8 cellular contexts compared by ENCODE assay signal in genomic region chr6:88964509-88964908, GRCh38. TPM values are rescaled to one million over a fixed set of nuclear protein-coding genes. Genes with fewer than 3 reads are reported as not detected.
DNase-seq lines count a peak whose midpoint lies in the region; ATAC-seq, FAIRE-seq and TF ChIP-seq lines count a peak whose summit lies in the region.

No MANE protein-coding gene starts in this region.

- DNase-seq in IMR-90 (no peak), K562 (ENCODE audit: extremely low read depth in 1 of 4, low spot score in 3 of 4) (peak in 2 of 4 experiments; percentile 32 to 58), small intestine (no peak), GM12892 (ENCODE audit: insufficient read length) (no peak)

- no peak overlapping the region for H4K91ac ChIP-seq in IMR-90 (ENCODE audit: insufficient read depth, low read depth, low read length)

- H4K8ac ChIP-seq in IMR-90 (ENCODE audit: low read depth in 2 of 2, low read length in 2 of 2) = peak overlapping the region; percentile 71 to 73; a peak in 3 of 4 replicates

- no peak overlapping the region for H2AK5ac ChIP-seq in IMR-90 (ENCODE audit: low read depth, low read length)

- peak overlapping the region; percentile 100 for H2AFZ ChIP-seq in ACC112 (ENCODE audit: low read length, unreplicated experiment)
- H2AFZ ChIP-seq in IMR-90 (replicated peaks; ENCODE audit: low read length, poor library complexity) = peak overlapping the region; percentile 44
- H2AFZ ChIP-seq in K562 (ENCODE audit: low read depth, low read length) = peak overlapping the region; percentile 95

- H3K9me1 ChIP-seq in IMR-90 (ENCODE audit: insufficient read depth, low read length) (no peaks in the 10 kb centered on the region), K562 (ENCODE audit: control insufficient read depth, insufficient read depth, low read length) (no peaks in the 10 kb centered on the region)

- H3K18ac ChIP-seq in IMR-90 (ENCODE audit: low read depth, low read length) = no peak overlapping the region

- no peak overlapping the region for H2BK5ac ChIP-seq in IMR-90 (ENCODE audit: low read depth, low read length, poor library complexity, severe bottlenecking)

- H3K9me3 ChIP-seq in IMR-90 (ENCODE audit: control insufficient read depth, insufficient read depth, low read length) (no peaks in the 10 kb centered on the region; the same call in 1 of the 2 replicates), K562 (replicated peaks; ENCODE audit: control insufficient read depth, insufficient read depth, low read depth, low read length) (peaks cover 4% of the 10 kb centered on the region), mucosa of stomach (ENCODE audit: control insufficient read depth, low read length) (no peaks in the 10 kb centered on the region), small intestine (ENCODE audit: control insufficient read depth, low read depth) (no peaks in the 10 kb centered on the region)

- POLR2A ChIA-PET in IMR-90 (lab: Charles Lee; ENCODE audit: unreplicated experiment) (no interaction called here), K562 (lab: Yijun Ruan, JAX) (interaction anchor here (1.5 kb wide), 1 partner anchor 10 kb away, joined by 5 read pairs; no protein-coding TSS in a partner anchor)

- TF ChIP-seq POLR2A in IMR-90 (IDR thresholded peaks at IDR 0.05; ENCODE audit: low read depth, low read length) (no peak), K562 (conservative IDR thresholded peaks at IDR 0.05) (no peak), GM12892 (IDR thresholded peaks at IDR 0.05; ENCODE audit: low read depth, low read length) (no peak)

- no peak overlapping the region for H3K14ac ChIP-seq in IMR-90 (replicated peaks; ENCODE audit: low read depth, low read length)

- ATAC-seq in IMR-90 (ENCODE audit: low read depth) = no peak
- ATAC-seq in K562 = peak; percentile 63
- ATAC-seq in GM21825 (IDR thresholded peaks at IDR 0.05; ENCODE audit: unreplicated experiment) = no peak
- ATAC-seq in GM18907 (IDR thresholded peaks at IDR 0.05; ENCODE audit: unreplicated experiment) = no peak

- H3K4me2 ChIP-seq in IMR-90 (ENCODE audit: low read depth, low read length) = peak overlapping the region; percentile 83
- peak overlapping the region; percentile 92 for H3K4me2 ChIP-seq in K562 (ENCODE audit: insufficient read depth, low read length)

- H2BK120ac ChIP-seq in IMR-90 (ENCODE audit: low read depth, low read length) = no peak overlapping the region

- H3K23ac ChIP-seq in IMR-90 (ENCODE audit: low read depth, low read length) = no peak overlapping the region

- no peak overlapping the region for H2AK9ac ChIP-seq in IMR-90 (replicated peaks; ENCODE audit: low read depth, low read length, poor library complexity)

- BruUV-seq in IMR-90 (replicated peaks; lab: Mats Ljungman, UMichigan) = no TSS peak
- no TSS peak for BruUV-seq in K562 (replicated peaks; lab: Mats Ljungman, UMichigan)

- dilution Hi-C loops in IMR-90 (cut with HindIII; ENCODE audit: low sequenced_read_pairs, unreplicated experiment) = no loop called here

- intact Hi-C loops in IMR-90 (cut with micrococcal nuclease) = no loop called here
- intact Hi-C loops in K562 (cut with micrococcal nuclease) = no loop called here

- H3K4ac ChIP-seq in IMR-90 (ENCODE audit: low read depth, low read length) = no peak overlapping the region

- H3K4me3 ChIP-seq in ACC112 (ENCODE audit: low read depth, low read length) (peak overlapping the region; percentile 96), IMR-90 (ENCODE audit: insufficient read depth, low read depth, low read length) (peak overlapping the region; percentile 29; the same call in 1 of the 2 replicates), K562 (peak overlapping the region; percentile 99), mucosa of stomach (ENCODE audit: low read length) (no peak overlapping the region), small intestine (ENCODE audit: low read depth in 1 of 2, low read length in 2 of 2) (no peak overlapping the region)

- H3K79me2 ChIP-seq in ACC112 (ENCODE audit: control insufficient read depth, insufficient read depth, low read length, unreplicated experiment) (peaks cover 34% of the 10 kb centered on the region), K562 (ENCODE audit: control insufficient read depth, insufficient read depth, low read length) (peaks cover 47% of the 10 kb centered on the region)

- TF ChIP-seq CTCF in IMR-90 (conservative IDR thresholded peaks at IDR 0.05; ENCODE audit: low read depth, low read length) (no peak), K562 (IDR thresholded peaks at IDR 0.05 in 2 of 3, conservative IDR thresholded peaks at IDR 0.05 in 1 of 3; ENCODE audit: insufficient read depth in 2 of 3, low read depth in 1 of 3, low read length in 3 of 3) (no peak)

- H3K27me3 ChIP-seq in ACC112 (ENCODE audit: insufficient read depth, low read length) = no peaks in the 10 kb centered on the region
- no peaks in the 10 kb centered on the region for H3K27me3 ChIP-seq in IMR-90 (ENCODE audit: control insufficient read depth, insufficient read depth, low read length)
- no peaks in the 10 kb centered on the region for H3K27me3 ChIP-seq in K562 (ENCODE audit: control insufficient read depth in 2 of 2, insufficient read depth in 2 of 2, low read length in 2 of 2)
- no peaks in the 10 kb centered on the region for H3K27me3 ChIP-seq in mucosa of stomach (ENCODE audit: control insufficient read depth, insufficient read depth, low read length)
- H3K27me3 ChIP-seq in small intestine (ENCODE audit: control insufficient read depth in 2 of 2, insufficient read depth in 2 of 2, low read length in 2 of 2) = no peaks in the 10 kb centered on the region

- no peaks in the 10 kb centered on the region for H3K4me1 ChIP-seq in ACC112 (ENCODE audit: control insufficient read depth, insufficient read depth, low read length, unreplicated experiment)
- peaks cover 2% of the 10 kb centered on the region for H3K4me1 ChIP-seq in IMR-90 (ENCODE audit: control insufficient read depth, insufficient read depth, low read length)
- peaks cover 4 to 9% of the 10 kb centered on the region in 2 experiments; a peak in 4 of 5 replicates for H3K4me1 ChIP-seq in K562 (replicated peaks in 1 of 2; ENCODE audit: control insufficient read depth in 2 of 2, insufficient read depth in 2 of 2, low read length in 2 of 2)
- H3K4me1 ChIP-seq in mucosa of stomach (ENCODE audit: control insufficient read depth, insufficient read depth, low read length) = peaks cover 7% of the 10 kb centered on the region
- H3K4me1 ChIP-seq in small intestine (ENCODE audit: control insufficient read depth in 2 of 2, insufficient read depth in 1 of 2, low read depth in 1 of 2, low read length in 1 of 2) = peaks cover 0 to 8% of the 10 kb centered on the region in 2 donors

- H4K20me1 ChIP-seq in IMR-90 (ENCODE audit: insufficient read depth, low read length) = no peaks in the 10 kb centered on the region
- no peaks in the 10 kb centered on the region for H4K20me1 ChIP-seq in K562 (replicated peaks; ENCODE audit: control insufficient read depth, insufficient read depth, low read length)

- in situ Hi-C loops in IMR-90 (cut with MboI; ENCODE audit: low sequenced_read_pairs) (no loop called here), K562 (cut with MboI) (no loop called here)

- H3K9ac ChIP-seq in IMR-90 (ENCODE audit: low read depth, low read length) = peak overlapping the region; percentile 77
- peak overlapping the region in 1 of 2 experiments; percentile 80; a peak in 3 of 4 replicates for H3K9ac ChIP-seq in K562 (ENCODE audit: insufficient read depth in 1 of 2, low read depth in 2 of 2, low read length in 2 of 2)
- H3K9ac ChIP-seq in mucosa of stomach (ENCODE audit: low read length) = peak overlapping the region; percentile 97

- TF ChIP-seq RAD21 in IMR-90 (IDR thresholded peaks at IDR 0.05; ENCODE audit: low read length) (no peak), K562 (CRISPR knock-in tag; conservative IDR thresholded peaks at IDR 0.05 in 1 of 2, IDR thresholded peaks at IDR 0.05 in 1 of 2) (no peak)

- H3K56ac ChIP-seq in IMR-90 (ENCODE audit: extremely low read depth, insufficient read depth, low read length) = no peak overlapping the region

- CTCF ChIA-PET in IMR-90 (lab: Yijun Ruan, JAX) (no interaction called here), K562 (lab: Yijun Ruan, JAX; ENCODE audit: low intra/inter-chr PET ratio) (no interaction called here)

- no CpG with 5 or more reads among the region's 5 CpGs for WGBS in IMR-90 (ENCODE audit: extremely low coverage in 2 of 2, insufficient read length in 1 of 2), 2 experiments
- WGBS in K562 (ENCODE audit: insufficient coverage, low coverage, missing lambda C conversion rate) = 30% methylated on average over 5 of the region's 5 CpGs
- 59 to 84% (median 74%) methylated on average over 5 of the region's 5 CpGs for WGBS in small intestine, 3 donors

- peaks cover 9 to 23% of the 10 kb centered on the region in 2 experiments for H3K79me1 ChIP-seq in IMR-90 (ENCODE audit: low read depth in 1 of 2, low read length in 2 of 2)

- no peak overlapping the region for H3K27ac ChIP-seq in ACC112 (ENCODE audit: low read depth, low read length)
- no peak overlapping the region for H3K27ac ChIP-seq in IMR-90 (ENCODE audit: insufficient read depth, low read length)
- peak overlapping the region; percentile 80 for H3K27ac ChIP-seq in K562 (ENCODE audit: extremely low read depth, low read depth, low read length)
- no peak overlapping the region for H3K27ac ChIP-seq in small intestine (ENCODE audit: low read depth in 1 of 2, low read length in 1 of 2)

- no peak for TF ChIP-seq EP300 in K562 (IDR thresholded peaks at IDR 0.05; ENCODE audit: low read length)

- H3K36me3 ChIP-seq in ACC112 (ENCODE audit: insufficient read depth, low read length) (no peaks in the 10 kb centered on the region), IMR-90 (ENCODE audit: control insufficient read depth, insufficient read depth, low read length) (no peaks in the 10 kb centered on the region), K562 (ENCODE audit: control insufficient read depth, insufficient read depth, low read length) (peaks cover 4% of the 10 kb centered on the region; the same call in 1 of the 3 replicates), mucosa of stomach (ENCODE audit: control insufficient read depth, insufficient read depth, low read length) (no peaks in the 10 kb centered on the region), small intestine (ENCODE audit: control insufficient read depth in 2 of 2, insufficient read depth in 2 of 2, low read length in 2 of 2) (no peaks in the 10 kb centered on the region)

- no peak overlapping the region for H2BK15ac ChIP-seq in IMR-90 (ENCODE audit: low read depth, low read length)

- no peak overlapping the region for H2BK20ac ChIP-seq in IMR-90 (ENCODE audit: low read depth, low read length)

- FAIRE-seq in K562 (lab: Jason Lieb, UNC) (peak; percentile 56), small intestine (lab: Jason Lieb, UNC) (no peak), GM12892 (lab: Jason Lieb, UNC) (no peak)

- peak overlapping the region; percentile 79; the same call in 1 of the 2 replicates for H4K5ac ChIP-seq in IMR-90 (ENCODE audit: low read depth, low read length)

RNA-seq across cellular contexts. Expression of gene RNGTT, which starts 1.1 kb away (rescaled TPM):
- total RNA-seq in IMR-90 (2012; rRNA removed) (21.7 and 42.8 TPM in 2 replicates), K562 (2014; rRNA removed) (18.5 and 21.7 TPM in 2 replicates), K562 (2014; rRNA removed; fragmentation: Illumina TruSeq; extraction: Trizol) (31.7 and 35.0 TPM in 2 replicates), K562 (2015; rRNA removed; fragmentation: Illumina TruSeq; extraction: Trizol) (27.6 and 29.9 TPM in 2 replicates), K562 (2021) (17.5 and 19.5 TPM in 2 replicates)
- polyA plus RNA-seq in IMR-90 (2012; rRNA removed) (4.7 and 5.4 TPM in 2 replicates), K562 (2011; rRNA removed) (9.5 and 13.7 TPM in 2 replicates), K562 (2014; fragmentation: Illumina TruSeq; extraction: Trizol) (16.9 and 21.3 TPM in 2 replicates), K562 (2014; fragmentation: Nextera tagmentation; extraction: Ambion mirVana) (1 to 10 TPM; 6.1 to 7.8 TPM), K562 (2014; rRNA removed) (12.6 and 14.2 TPM in 2 replicates), small intestine (1 to 10 TPM; 3.8 to 5.3 (median 4.0) TPM)
- 0.95 and 2.2 TPM in 2 replicates for polyA plus RNA-seq in IMR-90 (2012; cell fraction: cytosol; rRNA removed)
- 0.72 and 3.9 TPM in 2 replicates for polyA plus RNA-seq in IMR-90 (2012; cell fraction: nucleus; rRNA removed; ENCODE audit: low replicate concordance)
- total RNA-seq in K562 (2011; cell fraction: chromatin; rRNA removed; ENCODE audit: low replicate concordance) = 25.2 and 72.6 TPM in 2 replicates
- total RNA-seq in K562 (2011; cell fraction: nucleolus; rRNA removed) = 10.7 and 13.8 TPM in 2 replicates
- 18.9 and 20.8 TPM in 2 replicates for total RNA-seq in K562 (2011; cell fraction: nucleoplasm; rRNA removed)
- polyA plus RNA-seq in K562 (2011; cell fraction: cytosol; rRNA removed) = 2.5 and 5.2 TPM in 2 replicates
- 5.8 and 7.0 TPM in 2 replicates for polyA plus RNA-seq in K562 (2011; cell fraction: nucleus; rRNA removed)
- polyA plus RNA-seq in K562 (2012) = 10.9 and 11.6 TPM in 2 replicates
- polyA minus RNA-seq in K562 (2011; rRNA and poly(A)+ RNA removed) = 36.1 and 36.7 TPM in 2 replicates
- polyA minus RNA-seq in K562 (2011; cell fraction: cytosol; rRNA and poly(A)+ RNA removed) = 7.3 and 9.0 TPM in 2 replicates
- 16.7 and 32.3 TPM in 2 replicates for polyA minus RNA-seq in K562 (2011; cell fraction: nucleus; rRNA and poly(A)+ RNA removed)
- polyA plus RNA-seq in GM12892 (2012; ENCODE audit: missing spikeins) = 17.2 TPM

Comparison
In these comparisons a context has a peak if more than half of its experiments do, and no peak if none do; other contexts are left out.
1. H2AFZ ChIP-seq: peak in every context shown above with its lines; median percentile 100 in ACC112; 95 in K562; 44 in IMR-90.
2. H3K4me3 ChIP-seq: peak in ACC112 (single experiment), IMR-90 (single experiment) and K562 (single experiment); none in mucosa of stomach (single experiment) and small intestine (0 of 2).